In the genomic region with DNA sequence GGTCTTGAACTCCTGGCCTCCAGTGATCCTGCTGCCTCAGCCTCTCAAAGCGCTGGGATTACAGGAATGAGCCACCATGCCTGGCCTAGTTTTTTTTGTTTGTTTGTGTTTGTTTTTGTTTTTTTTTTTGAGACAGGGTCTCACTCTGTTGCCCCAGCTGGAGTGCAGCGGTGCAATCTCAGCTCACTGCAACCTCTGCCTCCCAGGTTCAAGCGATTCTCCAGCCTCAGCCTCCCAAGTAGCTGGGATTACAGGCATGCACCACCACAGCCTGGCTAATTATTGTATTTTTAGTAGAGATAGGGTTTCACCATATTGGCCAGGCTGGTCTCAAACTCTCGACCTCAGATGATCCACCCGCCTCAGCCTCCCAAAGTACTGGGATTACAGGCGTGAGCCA, we compare ENCODE assay signal across 4 cellular contexts. TPM values are rescaled to one million over a fixed set of nuclear protein-coding genes. Genes with fewer than 3 reads are reported as not detected.
"Had no signal": no experiment of that assay in that cellular context is flagged by ENCODE, and none has a peak within 500 bp of the region (broad histone marks: within the 10 kb centered on the region; RNA-seq: fewer than 3 reads in every experiment).

No MANE protein-coding gene starts in this region.

RNA-seq across cellular contexts. Expression of gene SHCBP1L, which starts 9.6 kb away (rescaled TPM):
- total RNA-seq: LHCN-M2, M059J, MCF 10A, NCI-H460 had no signal
